In the genomic region with DNA sequence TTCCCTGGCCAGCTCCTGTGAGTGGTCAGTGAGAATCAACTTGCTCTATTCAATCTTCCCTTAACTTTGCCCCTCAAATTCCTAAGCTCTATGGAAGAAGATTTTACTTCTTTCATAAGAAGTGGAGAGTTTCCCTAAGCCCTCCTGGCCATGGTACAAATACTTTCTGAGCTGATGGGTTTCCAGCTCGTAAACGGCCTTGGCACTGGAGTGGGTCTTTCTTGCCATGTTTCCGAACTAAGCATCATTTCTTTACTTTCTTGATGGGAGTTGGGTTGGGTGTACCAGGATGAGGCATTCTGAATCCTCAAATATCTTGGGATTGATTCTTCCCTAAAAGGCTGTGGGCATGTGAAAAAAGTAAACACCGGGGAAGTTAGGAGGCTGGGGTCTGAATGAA, we compare ENCODE assay signal across 1 cellular context.
TF ChIP-seq lines count a peak whose summit lies in the region.

No MANE protein-coding gene starts in this region.

TF ChIP-seq in IMR-90, 13 proteins besides CTCF, POLR2A, EP300 and RAD21 (continued from another document):
- TF ChIP-seq MAZ (IDR thresholded peaks at IDR 0.05; ENCODE audit: borderline replicate concordance, low read depth, low read length) (no peak), BHLHE40 (IDR thresholded peaks at IDR 0.05; ENCODE audit: low read depth, low read length) (no peak), FOS (IDR thresholded peaks at IDR 0.05; ENCODE audit: low read depth, low read length) (no peak)
